In the genomic region with DNA sequence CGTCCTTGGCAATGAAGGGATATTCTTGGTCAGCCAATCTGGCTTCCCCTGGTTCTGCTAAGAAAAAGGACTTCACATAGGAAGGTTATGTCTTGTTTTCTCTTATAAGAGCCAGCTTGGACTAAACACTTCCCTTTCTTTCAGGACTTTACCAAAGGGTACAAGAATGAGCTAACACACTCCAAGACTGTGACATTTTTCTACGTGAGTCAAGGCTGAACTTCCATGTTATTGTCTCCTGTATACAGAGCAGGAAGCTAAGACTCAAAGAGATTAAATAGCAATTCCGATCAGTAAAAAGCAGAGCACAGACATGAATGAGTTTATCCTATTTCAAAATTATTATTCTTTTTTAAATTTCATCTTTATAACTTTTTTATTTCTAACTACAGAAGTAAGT, we compare ENCODE assay signal across 20 cellular contexts.
DNase-seq lines count a peak whose midpoint lies in the region; ATAC-seq and FAIRE-seq lines count a peak whose summit lies in the region.
"Had no signal": no experiment of that assay in that cellular context is flagged by ENCODE, and none has a peak within 500 bp of the region (broad histone marks: within the 10 kb centered on the region; RNA-seq: fewer than 3 reads in every experiment).

No MANE protein-coding gene starts in this region.

- DNase-seq in activated CD4-positive, alpha-beta T cell treated with anti-CD3 and anti-CD28 coated beads, Interleukin-2, amount 10 ng/mL, durations not matched to agents 24 days and 14 days, result peak; percentile 24
- DNase-seq in activated CD4-positive, alpha-beta T cell treated with anti-CD3 and anti-CD28 coated beads, Interleukin-2, amount 50 U/mL, for 48 hours, result no peak
- no peak for DNase-seq in stimulated activated CD4-positive, alpha-beta T cell treated with anti-CD3 and anti-CD28 coated beads, Interleukin-2, amount 100 ng/mL, for 48 hours
- DNase-seq: AML-193; Caco-2; Calu3; CD4-positive, alpha-beta T cell; CD8-positive, alpha-beta T cell; DMS79 treated with DMSO at 0.1 percent for 48 hours; GF-D8 had no signal

- H3K9me3 Mint-ChIP-seq in activated CD4-positive, alpha-beta T cell treated with anti-CD3 and anti-CD28 coated beads, Interleukin-2, amount 10 ng/mL, durations not matched to agents 24 days and 14 days, result peaks cover 27% of the 10 kb centered on the region
- H3K9me3 Mint-ChIP-seq: CD8-positive, alpha-beta T cell had no signal

- no peak overlapping the region for H3K27ac Mint-ChIP-seq in activated CD4-positive, alpha-beta T cell treated with anti-CD3 and anti-CD28 coated beads, Interleukin-2, amount 10 ng/mL, durations not matched to agents 24 days and 14 days
- H3K27ac Mint-ChIP-seq: B cell; CD4-positive, alpha-beta T cell; CD8-positive, alpha-beta T cell had no signal

- H3K36me3 Mint-ChIP-seq in activated CD4-positive, alpha-beta T cell treated with anti-CD3 and anti-CD28 coated beads, Interleukin-2, amount 10 ng/mL, durations not matched to agents 24 days and 14 days (ENCODE audit: low read depth), result peaks cover 2% of the 10 kb centered on the region
- H3K36me3 Mint-ChIP-seq: CD8-positive, alpha-beta T cell had no signal

- FAIRE-seq in islet of Langerhans (lab: Jason Lieb, UNC), result peak; percentile 86
- FAIRE-seq: A549, D721Med, G401.6, GM12891, GM19239 had no signal

- ATAC-seq in esophagus mucosa, result peak; percentile 57
- ATAC-seq in HG03469 (IDR thresholded peaks at IDR 0.05; ENCODE audit: unreplicated experiment), result no peak
- no peak for ATAC-seq in HG03520 (IDR thresholded peaks at IDR 0.05; ENCODE audit: unreplicated experiment)
- ATAC-seq: A549; CD8-positive, alpha-beta T cell had no signal

- H3K4me1 Mint-ChIP-seq in activated CD4-positive, alpha-beta T cell treated with anti-CD3 and anti-CD28 coated beads, Interleukin-2, amount 10 ng/mL, durations not matched to agents 24 days and 14 days, result peaks cover 13% of the 10 kb centered on the region
- H3K4me1 Mint-ChIP-seq: B cell had no signal

- peaks cover 5% of the 10 kb centered on the region for H3K27me3 Mint-ChIP-seq in activated CD4-positive, alpha-beta T cell treated with anti-CD3 and anti-CD28 coated beads, Interleukin-2, amount 10 ng/mL, durations not matched to agents 24 days and 14 days
- H3K27me3 Mint-ChIP-seq: B cell; CD4-positive, alpha-beta T cell had no signal

- intact Hi-C loops in activated CD4-positive, alpha-beta T cell treated with anti-CD3 and anti-CD28 coated beads, Interleukin-2, amount 10 ng/mL, durations not matched to agents 24 days and 14 days (cut with micrococcal nuclease), result no loop called here

- H3K4me3 Mint-ChIP-seq in activated CD4-positive, alpha-beta T cell treated with anti-CD3 and anti-CD28 coated beads, Interleukin-2, amount 10 ng/mL, durations not matched to agents 24 days and 14 days, result no peak overlapping the region
- H3K4me3 Mint-ChIP-seq: B cell; CD4-positive, alpha-beta T cell; CD8-positive, alpha-beta T cell had no signal
